ENCODE assay signal across 8 cellular contexts in genomic region chr9:129102791-129103594, GRCh38. TPM values are rescaled to one million over a fixed set of nuclear protein-coding genes. Genes with fewer than 3 reads are reported as not detected.
DNase-seq lines count a peak whose midpoint lies in the region; TF ChIP-seq lines count a peak whose summit lies in the region.

No MANE protein-coding gene starts in this region.

- H3K36me3 ChIP-seq in kidney epithelial cell (ENCODE audit: control insufficient read depth, insufficient read depth, low read length): peaks cover 1% of the 10 kb centered on the region

- TF ChIP-seq CTCF in AG09319 (IDR thresholded peaks at IDR 0.05; ENCODE audit: low read depth, low read length): peak; percentile 46
- TF ChIP-seq CTCF in GM12875 (IDR thresholded peaks at IDR 0.05; ENCODE audit: borderline replicate concordance, insufficient read depth, low read depth, low read length): peak; percentile 72
- peak; percentile 75 for TF ChIP-seq CTCF in astrocyte of the spinal cord (IDR thresholded peaks at IDR 0.05; ENCODE audit: low read depth, low read length)
- peak; percentile 78 for TF ChIP-seq CTCF in kidney epithelial cell (IDR thresholded peaks at IDR 0.05; ENCODE audit: insufficient read depth, low read length, poor library complexity, severe bottlenecking)
- TF ChIP-seq CTCF in type B pancreatic cell (conservative IDR thresholded peaks at IDR 0.05): peak; percentile 69

- no peaks in the 10 kb centered on the region for H3K27me3 Mint-ChIP-seq in type B pancreatic cell

- no peak overlapping the region for H3K27ac Mint-ChIP-seq in type B pancreatic cell

- no peaks in the 10 kb centered on the region for H3K9me3 Mint-ChIP-seq in type B pancreatic cell

- H3K36me3 Mint-ChIP-seq in type B pancreatic cell: no peaks in the 10 kb centered on the region

- DNase-seq in AG09319 (ENCODE audit: extremely low read depth, low read depth): no peak
- peak; percentile 4 for DNase-seq in NCI-H526 treated with DMSO at 0.1 percent for 48 hours (lab: John Stamatoyannopoulos, UW)
- DNase-seq in astrocyte of the spinal cord (ENCODE audit: low read depth, low spot score): peak; percentile 34
- DNase-seq in kidney epithelial cell (ENCODE audit: low read depth): no peak
- no peak for DNase-seq in type B pancreatic cell (ENCODE audit: extremely low spot score, unreplicated experiment)
- DNase-seq in posterior vena cava (ENCODE audit: low spot score): no peak
- no peak for DNase-seq in LoVo (ENCODE audit: low spot score)

- no peak overlapping the region for H3K4me3 ChIP-seq in GM12875 (ENCODE audit: low read depth, low read length)
- H3K4me3 ChIP-seq in astrocyte of the spinal cord (ENCODE audit: low read depth, low read length): no peak overlapping the region
- no peak overlapping the region for H3K4me3 ChIP-seq in kidney epithelial cell (ENCODE audit: low read depth, low read length)

- H3K27me3 ChIP-seq in kidney epithelial cell (ENCODE audit: control insufficient read depth, insufficient read depth, low read length): no peaks in the 10 kb centered on the region

- H3K4me1 Mint-ChIP-seq in type B pancreatic cell (ENCODE audit: unreplicated experiment): no peaks in the 10 kb centered on the region

- in situ Hi-C loops in astrocyte of the spinal cord (cut with HindIII; ENCODE audit: low sequenced_read_pairs): no loop called here

- H3K4me3 Mint-ChIP-seq in type B pancreatic cell: no peak overlapping the region

- intact Hi-C loops in posterior vena cava (cut with DNase I): no loop called here

RNA-seq across cellular contexts. Expression of gene CRAT, which starts 7.6 kb away (rescaled TPM):
- total RNA-seq in kidney epithelial cell (29.1 and 29.4 TPM in 2 replicates), type B pancreatic cell (ENCODE audit: low replicate concordance) (14.5 and 28.4 TPM in 2 replicates), posterior vena cava (10 to 100 TPM; 53.8 to 59.5 TPM)

RNA-seq across cellular contexts. Expression of gene PTPA, which starts 8.2 kb away (rescaled TPM):
- total RNA-seq in kidney epithelial cell (156 and 167 TPM in 2 replicates), type B pancreatic cell (ENCODE audit: low replicate concordance) (102 and 115 TPM in 2 replicates), posterior vena cava (100 to 1,000 TPM in 1 of 2 donors, 10 to 100 TPM in 1; 82.4 to 100 TPM)

RNA-seq across cellular contexts. Expression of gene DOLPP1, which starts 22.1 kb away (rescaled TPM):
- total RNA-seq in kidney epithelial cell (15.3 and 15.5 TPM in 2 replicates), type B pancreatic cell (ENCODE audit: low replicate concordance) (20.2 and 21.1 TPM in 2 replicates), posterior vena cava (1 to 10 TPM; 4.4 to 5.7 TPM)

Comparison
In these comparisons a context has a peak if more than half of its experiments do, and no peak if none do; other contexts are left out.
1. DNase-seq: peak in NCI-H526 treated with DMSO at 0.1 percent for 48 hours (single experiment) and astrocyte of the spinal cord (single experiment); none in AG09319 (single experiment), kidney epithelial cell (single experiment), type B pancreatic cell (single experiment), posterior vena cava (single experiment) and LoVo (single experiment).
2. Peak in every context shown above with its lines, with median percentiles within 50 percentile points of each other: CTCF ChIP-seq.